In the genomic region with DNA sequence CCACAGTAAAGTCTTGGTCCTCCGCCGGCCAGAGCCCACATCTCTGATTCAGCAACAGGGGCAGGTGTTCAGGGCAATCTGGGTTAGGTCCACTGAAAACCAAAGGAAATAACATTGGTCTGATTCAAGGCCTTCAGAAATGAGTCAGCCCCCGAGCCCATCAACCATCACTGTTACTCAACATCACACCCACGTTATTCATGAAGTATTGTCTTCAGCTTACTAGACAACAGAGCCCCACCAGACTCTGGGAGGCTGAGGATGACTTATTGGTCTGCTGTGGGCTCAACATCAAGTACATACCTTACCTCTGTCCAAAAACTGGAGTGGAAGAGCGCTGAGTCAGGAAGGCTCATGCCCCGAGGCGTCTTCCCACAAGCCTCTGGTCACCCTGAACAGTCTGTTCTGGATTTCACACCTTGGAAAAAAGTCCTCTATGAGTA, we compare ENCODE assay signal across 8 cellular contexts.
DNase-seq lines count a peak whose midpoint lies in the region; ATAC-seq and TF ChIP-seq lines count a peak whose summit lies in the region.

No MANE protein-coding gene starts in this region.

- ATAC-seq in GM18499 (IDR thresholded peaks at IDR 0.05; ENCODE audit: insufficient read depth, unreplicated experiment) (peak; percentile 81), GM21723 (IDR thresholded peaks at IDR 0.05; ENCODE audit: unreplicated experiment) (peak; percentile 83)

- peak overlapping the region; percentile 65 to 68 for H3K27ac ChIP-seq in breast epithelium
- peak overlapping the region; percentile 95 for H3K27ac ChIP-seq in osteoblast (ENCODE audit: low read depth, low read length)

- no peaks in the 10 kb centered on the region for H3K27me3 ChIP-seq in breast epithelium
- no peaks in the 10 kb centered on the region for H3K27me3 ChIP-seq in osteoblast (ENCODE audit: insufficient read depth, low read length)
- no peaks in the 10 kb centered on the region; the same call in 1 of the 2 replicates for H3K27me3 ChIP-seq in HAP-1 (ENCODE audit: low read depth)

- no peak for TF ChIP-seq RAD21 in Ishikawa (IDR thresholded peaks at IDR 0.05; ENCODE audit: low read depth)

- H3K9me3 ChIP-seq in breast epithelium, result no peaks in the 10 kb centered on the region
- H3K9me3 ChIP-seq in osteoblast (ENCODE audit: low read depth, low read length), result no peaks in the 10 kb centered on the region
- no peaks in the 10 kb centered on the region for H3K9me3 ChIP-seq in HAP-1

- intact Hi-C loops in breast epithelium (cut with DNase I; ENCODE audit: low total_unique reads), result no loop called here

- DNase-seq in breast epithelium (ENCODE audit: low spot score in 2 of 2), result peak in 1 of 2 donors; percentile 34
- peak; percentile 96 for DNase-seq in osteoblast (ENCODE audit: insufficient read length, low spot score, missing footprints)
- no peak for DNase-seq in amygdala (lab: John Stamatoyannopoulos, UW)
- no peak for DNase-seq in HAP-1 (ENCODE audit: low spot score in 2 of 2)
- DNase-seq in GDM1 (lab: John Stamatoyannopoulos, UW), result no peak

- H3K36me3 ChIP-seq in breast epithelium, result no peaks in the 10 kb centered on the region
- no peaks in the 10 kb centered on the region for H3K36me3 ChIP-seq in osteoblast (ENCODE audit: insufficient read depth, low read length)
- H3K36me3 ChIP-seq in HAP-1 (replicated peaks), result no peaks in the 10 kb centered on the region

- no peaks in the 10 kb centered on the region for H4K20me1 ChIP-seq in osteoblast (ENCODE audit: insufficient read depth, low read length)

- peak; percentile 57; the same call in 1 of the 2 replicates for TF ChIP-seq EP300 in Ishikawa (IDR thresholded peaks at IDR 0.05; ENCODE audit: borderline replicate concordance)

- peak overlapping the region; percentile 52 for H3K4me2 ChIP-seq in osteoblast (ENCODE audit: insufficient read depth, low read length)

- TF ChIP-seq CTCF in breast epithelium (IDR thresholded peaks at IDR 0.05) (no peak), osteoblast (IDR thresholded peaks at IDR 0.05; ENCODE audit: extremely low read depth, low read depth, low read length) (no peak)

- no peak for TF ChIP-seq POLR2A in breast epithelium (IDR thresholded peaks at IDR 0.05)

- H3K4me3 ChIP-seq in breast epithelium (no peak overlapping the region), osteoblast (ENCODE audit: insufficient read depth, low read length) (no peak overlapping the region), HAP-1 (no peak overlapping the region)

- in situ Hi-C loops in HAP-1 (cut with MboI; ENCODE audit: low sequenced_read_pairs), result no loop called here

- H3K4me1 ChIP-seq in breast epithelium (no peaks in the 10 kb centered on the region), osteoblast (ENCODE audit: insufficient read depth, low read length) (peaks cover 35% of the 10 kb centered on the region), HAP-1 (no peaks in the 10 kb centered on the region)

- H3K79me2 ChIP-seq in osteoblast (ENCODE audit: insufficient read depth, low read length), result no peaks in the 10 kb centered on the region

- no peak overlapping the region for H2AFZ ChIP-seq in osteoblast (ENCODE audit: low read length)

TF ChIP-seq in Ishikawa, 13 proteins besides CTCF, POLR2A, EP300 and RAD21:
- TF ChIP-seq ZBTB7A (IDR thresholded peaks at IDR 0.05; ENCODE audit: low read depth) (no peak), MAX (IDR thresholded peaks at IDR 0.05) (0 out of 2 replicates have a peak, but pooled peaks have one; percentile 18)
TF ChIP-seq in Ishikawa: peak in this region for 1.
